Comparison of ENCODE assay signal across 1 cellular context in the genomic region with DNA sequence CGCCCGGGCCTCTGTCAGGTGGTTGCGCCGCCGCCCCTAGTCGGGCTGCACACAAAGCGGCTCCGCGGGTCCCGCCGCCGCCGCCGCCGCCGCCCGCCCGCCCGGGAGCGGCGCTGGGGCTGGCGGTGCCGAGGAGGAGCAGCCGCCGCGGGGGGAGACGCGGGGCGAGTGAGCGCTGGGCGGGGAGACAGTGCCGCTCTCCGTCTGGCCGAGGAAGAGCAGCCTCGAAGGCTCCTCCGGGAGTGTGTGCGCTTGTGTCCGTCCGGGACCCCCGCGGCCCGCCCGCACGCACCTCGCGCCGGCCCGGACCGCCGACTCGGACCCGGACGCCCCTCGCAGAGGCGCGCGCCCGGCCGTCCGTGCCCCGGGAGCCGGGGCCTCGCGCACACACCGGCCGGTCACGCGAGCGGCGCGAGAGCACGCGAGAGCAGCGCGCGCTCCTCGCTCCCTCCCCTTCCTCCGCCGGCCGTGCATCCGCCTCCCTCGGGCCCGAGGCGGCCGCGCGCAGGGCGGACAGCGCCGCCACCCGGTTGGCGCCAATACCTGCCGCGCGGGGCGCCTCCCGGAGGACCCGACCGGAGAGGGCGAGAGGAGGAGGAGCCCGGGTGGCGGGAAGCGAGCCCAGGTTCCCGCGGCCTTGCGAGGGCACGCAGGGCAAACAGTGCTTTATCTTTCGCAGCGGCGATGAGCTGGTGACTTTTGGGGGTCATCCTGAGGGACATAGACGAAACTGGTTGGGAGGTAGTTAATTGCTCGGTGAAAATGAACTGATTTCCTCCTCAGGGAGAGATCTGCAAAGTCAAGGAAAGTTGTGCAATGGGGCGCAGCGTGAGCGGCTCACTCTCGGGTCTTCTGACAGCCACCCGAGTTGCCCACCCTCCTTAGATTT.
TF ChIP-seq lines count a peak whose summit lies in the region.

TSS of gene PDS5A (minus strand) at position 423 of the 889 bp plus-strand sequence. CDS start 1,334 bp downstream, outside the sequence.

TF ChIP-seq in HepG2, 621 proteins besides CTCF, POLR2A, EP300 and RAD21 (continued from another document and continues in another):
- no peak for TF ChIP-seq CSRNP2 (CRISPR knock-in tag; conservative IDR thresholded peaks at IDR 0.05; ENCODE audit: low read depth)
- no peak for TF ChIP-seq ZXDC (CRISPR knock-in tag; IDR thresholded peaks at IDR 0.05)
- TF ChIP-seq ZNF878 (CRISPR knock-in tag; IDR thresholded peaks at IDR 0.05): peak; percentile 72; the same call in 1 of the 2 replicates
- TF ChIP-seq TP53 (CRISPR knock-in tag; conservative IDR thresholded peaks at IDR 0.05): no peak
- no peak for TF ChIP-seq ZNF335 (CRISPR knock-in tag; IDR thresholded peaks at IDR 0.05)
- peak; percentile 77 for TF ChIP-seq SKI (IDR thresholded peaks at IDR 0.05; ENCODE audit: partially characterized antibody)
- peak; percentile 28; the same call in 1 of the 2 replicates for TF ChIP-seq NFIC (IDR thresholded peaks at IDR 0.05; ENCODE audit: low read length)
- peak; percentile 93 for TF ChIP-seq ZNF263 (CRISPR knock-in tag; IDR thresholded peaks at IDR 0.05)
- TF ChIP-seq CEBPG (CRISPR knock-in tag; IDR thresholded peaks at IDR 0.05): peak; percentile 75
- no peak for TF ChIP-seq ZFAT (CRISPR knock-in tag; conservative IDR thresholded peaks at IDR 0.05)
- TF ChIP-seq ZNF331 (CRISPR knock-in tag; IDR thresholded peaks at IDR 0.05): peak; percentile 78
- TF ChIP-seq, protein P1, sequence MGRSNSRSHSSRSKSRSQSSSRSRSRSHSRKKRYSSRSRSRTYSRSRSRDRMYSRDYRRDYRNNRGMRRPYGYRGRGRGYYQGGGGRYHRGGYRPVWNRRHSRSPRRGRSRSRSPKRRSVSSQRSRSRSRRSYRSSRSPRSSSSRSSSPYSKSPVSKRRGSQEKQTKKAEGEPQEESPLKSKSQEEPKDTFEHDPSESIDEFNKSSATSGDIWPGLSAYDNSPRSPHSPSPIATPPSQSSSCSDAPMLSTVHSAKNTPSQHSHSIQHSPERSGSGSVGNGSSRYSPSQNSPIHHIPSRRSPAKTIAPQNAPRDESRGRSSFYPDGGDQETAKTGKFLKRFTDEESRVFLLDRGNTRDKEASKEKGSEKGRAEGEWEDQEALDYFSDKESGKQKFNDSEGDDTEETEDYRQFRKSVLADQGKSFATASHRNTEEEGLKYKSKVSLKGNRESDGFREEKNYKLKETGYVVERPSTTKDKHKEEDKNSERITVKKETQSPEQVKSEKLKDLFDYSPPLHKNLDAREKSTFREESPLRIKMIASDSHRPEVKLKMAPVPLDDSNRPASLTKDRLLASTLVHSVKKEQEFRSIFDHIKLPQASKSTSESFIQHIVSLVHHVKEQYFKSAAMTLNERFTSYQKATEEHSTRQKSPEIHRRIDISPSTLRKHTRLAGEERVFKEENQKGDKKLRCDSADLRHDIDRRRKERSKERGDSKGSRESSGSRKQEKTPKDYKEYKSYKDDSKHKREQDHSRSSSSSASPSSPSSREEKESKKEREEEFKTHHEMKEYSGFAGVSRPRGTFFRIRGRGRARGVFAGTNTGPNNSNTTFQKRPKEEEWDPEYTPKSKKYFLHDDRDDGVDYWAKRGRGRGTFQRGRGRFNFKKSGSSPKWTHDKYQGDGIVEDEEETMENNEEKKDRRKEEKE (IDR thresholded peaks at IDR 0.05): no peak
- TF ChIP-seq, protein P2, sequence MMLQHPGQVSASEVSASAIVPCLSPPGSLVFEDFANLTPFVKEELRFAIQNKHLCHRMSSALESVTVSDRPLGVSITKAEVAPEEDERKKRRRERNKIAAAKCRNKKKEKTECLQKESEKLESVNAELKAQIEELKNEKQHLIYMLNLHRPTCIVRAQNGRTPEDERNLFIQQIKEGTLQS (CRISPR knock-in tag; IDR thresholded peaks at IDR 0.05): peak; percentile 50; the same call in 1 of the 2 replicates
- peak; percentile 72; the same call in 1 of the 2 replicates for TF ChIP-seq ATF6 (CRISPR knock-in tag; conservative IDR thresholded peaks at IDR 0.05)
- TF ChIP-seq NCOA2 (CRISPR knock-in tag; IDR thresholded peaks at IDR 0.05): peak; percentile 49; the same call in 1 of the 2 replicates
- TF ChIP-seq TGIF2 (CRISPR knock-in tag; IDR thresholded peaks at IDR 0.05): no peak
- no peak for TF ChIP-seq ZNF33A (CRISPR knock-in tag; IDR thresholded peaks at IDR 0.05; ENCODE audit: borderline replicate concordance)
- TF ChIP-seq TOPORS (CRISPR knock-in tag; IDR thresholded peaks at IDR 0.05): peak; percentile 52; the same call in 1 of the 2 replicates
- TF ChIP-seq REPIN1 (CRISPR knock-in tag; IDR thresholded peaks at IDR 0.05; ENCODE audit: borderline replicate concordance, low read depth): no peak; the same call in none of the 2 replicates
- no peak for TF ChIP-seq CCAR2 (optimal IDR thresholded peaks at IDR 0.05; ENCODE audit: low read depth, low read length)
- peak; percentile 68; the same call in 1 of the 2 replicates for TF ChIP-seq ZNF501 (CRISPR knock-in tag; IDR thresholded peaks at IDR 0.05)
- no peak; the same call in 1 of the 2 replicates for TF ChIP-seq ZNF839 (CRISPR knock-in tag; IDR thresholded peaks at IDR 0.05; ENCODE audit: borderline replicate concordance)
- peak; percentile 68 for TF ChIP-seq MED8 (CRISPR knock-in tag; IDR thresholded peaks at IDR 0.05; ENCODE audit: insufficient replicate concordance)
- no peak; the same call in 1 of the 2 replicates for TF ChIP-seq ZNF276 (CRISPR knock-in tag; IDR thresholded peaks at IDR 0.05; ENCODE audit: low read depth)
- no peak for TF ChIP-seq ZBTB40 (IDR thresholded peaks at IDR 0.05)
- peak; percentile 46; the same call in 1 of the 2 replicates for TF ChIP-seq ZBTB40 (CRISPR knock-in tag; IDR thresholded peaks at IDR 0.05)
